ENCODE assay signal across 21 cellular contexts in genomic region chr21:18468775-18469174, GRCh38.
DNase-seq lines count a peak whose midpoint lies in the region; ATAC-seq and TF ChIP-seq lines count a peak whose summit lies in the region.
"Had no signal": no experiment of that assay in that cellular context is flagged by ENCODE, and none has a peak within 500 bp of the region (broad histone marks: within the 10 kb centered on the region; RNA-seq: fewer than 3 reads in every experiment).

No MANE protein-coding gene starts in this region.

- no peaks in the 10 kb centered on the region for H3K36me3 Mint-ChIP-seq in nephron (ENCODE audit: low read depth)
- H3K36me3 Mint-ChIP-seq: activated naive CD8-positive, alpha-beta T cell had no signal

- H4K20me1 ChIP-seq in PC-3 (ENCODE audit: low read length), result no peaks in the 10 kb centered on the region

- no peak for DNase-seq in PC-3
- DNase-seq in dermis blood vessel endothelial cell, result no peak
- DNase-seq in kidney tubule cell (ENCODE audit: low spot score), result no peak
- no peak for DNase-seq in suprapubic skin (ENCODE audit: low spot score in 2 of 2)
- DNase-seq: activated CD4-positive, alpha-beta T cell treated with anti-CD3 and anti-CD28 coated beads, Interleukin-2, amount 50 U/mL, for 48 hours; activated T-cell treated with anti-CD3 and anti-CD28 coated beads, Interleukin-2, amount 50 U/mL, for 4 hours; AML-193; DMS153; effector CD8-positive, alpha-beta T cell; left cardiac atrium; MV-4-11; NCI-H2227 treated with DMSO at 0.1 percent for 48 hours; stimulated activated CD4-positive, alpha-beta T cell treated with anti-CD3 and anti-CD28 coated beads, Interleukin-15, amount 100 ng/mL, for 24 hours had no signal

- ATAC-seq in GM18867 (IDR thresholded peaks at IDR 0.05; ENCODE audit: unreplicated experiment) (peak; percentile 79), HG02870 (IDR thresholded peaks at IDR 0.05; ENCODE audit: unreplicated experiment) (peak; percentile 62), PC-3 (no peak), HG03175 (IDR thresholded peaks at IDR 0.05; ENCODE audit: unreplicated experiment) (no peak)
- ATAC-seq: activated T-cell treated with anti-CD3 and anti-CD28 coated beads, Interleukin-2, amount 50 U/mL, for 4 hours; HepG2; left cardiac atrium; SK-N-SH treated with all-trans-retinoic acid at 6 μM for 48 hours had no signal

- POLR2A ChIA-PET in PC-3 (lab: Charles Lee; ENCODE audit: unreplicated experiment), result no interaction called here

- peak overlapping the region; percentile 38 for H3K4me2 ChIP-seq in PC-3 (ENCODE audit: low read length)

- H3K4me3 ChIP-seq in PC-3 (ENCODE audit: low read length), result no peak overlapping the region
- no peak overlapping the region for H3K4me3 ChIP-seq in suprapubic skin

- H3K4me1 Mint-ChIP-seq in nephron, result peaks cover 6% of the 10 kb centered on the region

- no peak overlapping the region for H3K27ac ChIP-seq in PC-3 (ENCODE audit: low read length)
- H3K27ac ChIP-seq in suprapubic skin, result no peak overlapping the region

- H3K9me3 Mint-ChIP-seq in nephron, result peaks cover 14% of the 10 kb centered on the region

- H3K27me3 ChIP-seq in PC-3 (ENCODE audit: low read length), result no peaks in the 10 kb centered on the region
- H3K27me3 ChIP-seq in suprapubic skin, result no peaks in the 10 kb centered on the region

- H3K36me3 ChIP-seq in PC-3 (ENCODE audit: low read depth, low read length) (no peaks in the 10 kb centered on the region), suprapubic skin (no peaks in the 10 kb centered on the region)

- no peaks in the 10 kb centered on the region for H3K9me2 ChIP-seq in PC-3 (replicated peaks; ENCODE audit: low read length)

- H3K9me3 ChIP-seq in PC-3 (ENCODE audit: low read length) (no peaks in the 10 kb centered on the region), suprapubic skin (no peaks in the 10 kb centered on the region)

- no peak for TF ChIP-seq POLR2A in suprapubic skin (IDR thresholded peaks at IDR 0.05)

- CTCF ChIA-PET in PC-3 (lab: Charles Lee), result no interaction called here

- peak overlapping the region; percentile 63 to 78 (median 72) for H3K27ac Mint-ChIP-seq in nephron
- H3K27ac Mint-ChIP-seq: activated naive CD8-positive, alpha-beta T cell; progenitor cell of endocrine pancreas had no signal

- peak overlapping the region in 2 of 3 experiments; percentile 53 to 71 for H3K4me3 Mint-ChIP-seq in nephron
- H3K4me3 Mint-ChIP-seq: activated naive CD8-positive, alpha-beta T cell; activated T-cell treated with anti-CD3 and anti-CD28 coated beads, Interleukin-2, amount 50 U/mL, for 4 hours had no signal

- no peaks in the 10 kb centered on the region for H3K27me3 Mint-ChIP-seq in nephron (ENCODE audit: low read depth)
- H3K27me3 Mint-ChIP-seq: activated naive CD8-positive, alpha-beta T cell; progenitor cell of endocrine pancreas had no signal

- no peak overlapping the region for H2AFZ ChIP-seq in PC-3 (ENCODE audit: low read length)

- intact Hi-C loops in PC-3 (cut with micrococcal nuclease), result no loop called here

- no peak for TF ChIP-seq EP300 in suprapubic skin (IDR thresholded peaks at IDR 0.05)

- TF ChIP-seq CTCF in PC-3 (conservative IDR thresholded peaks at IDR 0.05; ENCODE audit: low read depth, low read length) (no peak), nephron (IDR thresholded peaks at IDR 0.05; ENCODE audit: unreplicated experiment in 3 of 3) (no peak), suprapubic skin (IDR thresholded peaks at IDR 0.05) (no peak)

- no peaks in the 10 kb centered on the region for H3K79me2 ChIP-seq in PC-3 (ENCODE audit: low read length)

- no peak overlapping the region for H3K9ac ChIP-seq in PC-3 (ENCODE audit: low read length)

- BruUV-seq in PC-3 (replicated peaks; lab: Mats Ljungman, UMichigan), result no TSS peak

- H3F3A ChIP-seq in PC-3 (ENCODE audit: low read length, unreplicated experiment), result no peaks in the 10 kb centered on the region

- H3K4me1 ChIP-seq in PC-3 (ENCODE audit: insufficient read depth, low read length) (no peaks in the 10 kb centered on the region), suprapubic skin (no peaks in the 10 kb centered on the region)

- WGBS in suprapubic skin, result 28% methylated on average over 6 of the region's 6 CpGs

Comparison
In these comparisons a context has a peak if more than half of its experiments do, and no peak if none do; other contexts are left out.
1. ATAC-seq: peak in GM18867 (single experiment) and HG02870 (single experiment); none in PC-3 (single experiment) and HG03175 (single experiment).